8 cellular contexts compared by ENCODE assay signal in the genomic region with DNA sequence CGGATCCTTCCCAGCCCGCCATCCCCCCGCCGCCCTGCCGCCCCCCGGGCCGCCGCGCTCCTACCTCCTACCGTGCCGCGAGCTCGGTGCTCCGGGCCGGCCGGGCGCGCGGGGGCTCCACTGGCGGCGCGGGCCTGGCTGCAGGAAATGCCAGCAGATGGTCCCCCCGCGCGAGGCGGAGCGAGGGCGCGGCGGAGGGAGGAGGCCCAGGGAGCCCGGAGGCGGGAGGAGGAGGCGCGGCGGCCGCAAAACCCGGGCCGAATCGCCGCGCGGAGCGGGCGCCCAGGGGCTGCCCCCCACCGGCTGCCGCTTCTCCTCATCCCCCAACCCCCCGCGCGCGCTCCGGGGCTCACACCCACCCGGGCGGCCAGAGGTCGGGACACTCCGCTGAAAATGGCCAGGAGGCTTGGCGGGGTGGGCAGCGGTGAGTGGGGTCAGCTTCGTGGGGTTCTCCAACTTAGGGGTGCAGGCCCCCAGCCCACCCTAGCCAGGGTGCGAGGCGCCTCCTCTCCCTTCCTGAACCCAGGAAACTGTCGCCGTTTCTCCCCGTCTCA. TPM values are rescaled to one million over a fixed set of nuclear protein-coding genes. Genes with fewer than 3 reads are reported as not detected.
DNase-seq lines count a peak whose midpoint lies in the region.

A gene with protein sequence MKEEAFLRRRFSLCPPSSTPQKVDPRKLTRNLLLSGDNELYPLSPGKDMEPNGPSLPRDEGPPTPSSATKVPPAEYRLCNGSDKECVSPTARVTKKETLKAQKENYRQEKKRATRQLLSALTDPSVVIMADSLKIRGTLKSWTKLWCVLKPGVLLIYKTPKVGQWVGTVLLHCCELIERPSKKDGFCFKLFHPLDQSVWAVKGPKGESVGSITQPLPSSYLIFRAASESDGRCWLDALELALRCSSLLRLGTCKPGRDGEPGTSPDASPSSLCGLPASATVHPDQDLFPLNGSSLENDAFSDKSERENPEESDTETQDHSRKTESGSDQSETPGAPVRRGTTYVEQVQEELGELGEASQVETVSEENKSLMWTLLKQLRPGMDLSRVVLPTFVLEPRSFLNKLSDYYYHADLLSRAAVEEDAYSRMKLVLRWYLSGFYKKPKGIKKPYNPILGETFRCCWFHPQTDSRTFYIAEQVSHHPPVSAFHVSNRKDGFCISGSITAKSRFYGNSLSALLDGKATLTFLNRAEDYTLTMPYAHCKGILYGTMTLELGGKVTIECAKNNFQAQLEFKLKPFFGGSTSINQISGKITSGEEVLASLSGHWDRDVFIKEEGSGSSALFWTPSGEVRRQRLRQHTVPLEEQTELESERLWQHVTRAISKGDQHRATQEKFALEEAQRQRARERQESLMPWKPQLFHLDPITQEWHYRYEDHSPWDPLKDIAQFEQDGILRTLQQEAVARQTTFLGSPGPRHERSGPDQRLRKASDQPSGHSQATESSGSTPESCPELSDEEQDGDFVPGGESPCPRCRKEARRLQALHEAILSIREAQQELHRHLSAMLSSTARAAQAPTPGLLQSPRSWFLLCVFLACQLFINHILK (minus strand): TSS at position 159 of the 554 bp plus-strand sequence. CDS start 36,162 bp downstream, outside the sequence.

- H3K9me3 ChIP-seq in GM23248 (ENCODE audit: low read depth) (no peaks in the 10 kb centered on the region), NT2/D1 (ENCODE audit: insufficient read depth, low read length) (no peaks in the 10 kb centered on the region), muscle layer of duodenum (ENCODE audit: control insufficient read depth in 1 of 2, low read length in 2 of 2) (no peaks in the 10 kb centered on the region)

- peaks cover 31% of the 10 kb centered on the region for H3K4me1 ChIP-seq in GM23248 (ENCODE audit: insufficient read depth)
- peaks cover 45% of the 10 kb centered on the region for H3K4me1 ChIP-seq in NT2/D1 (ENCODE audit: insufficient read depth, insufficient read length)
- H3K4me1 ChIP-seq in muscle layer of duodenum (ENCODE audit: control insufficient read depth in 1 of 2, insufficient read depth in 2 of 2, low read length in 2 of 2): peaks cover 18 to 48% of the 10 kb centered on the region in 2 donors

- H4K20me1 ChIP-seq in GM23248 (ENCODE audit: insufficient read depth): no peaks in the 10 kb centered on the region

- DNase-seq in GM23248 (peak; percentile 85), NT2/D1 (ENCODE audit: low read depth, low spot score) (no peak), activated gamma-delta T cell (lab: John Stamatoyannopoulos, UW) (peak; percentile 47), fibroblast of peridontal ligament (ENCODE audit: extremely low read depth) (peak; percentile 43), NCI-H774 (lab: John Stamatoyannopoulos, UW) (no peak), NCI-H1694 (lab: John Stamatoyannopoulos, UW) (no peak)
- DNase-seq in stimulated activated naive CD4-positive, alpha-beta T cell treated with Interleukin-2 at 50 U/mL for 16 hours (lab: John Stamatoyannopoulos, UW): peak; percentile 22

- H3F3A ChIP-seq in GM23248 (ENCODE audit: insufficient read depth): 0 out of 2 replicates have a peak, but pooled peaks cover 4% of the 10 kb centered on the region

- H3K27ac ChIP-seq in GM23248: no peak within 1 kb of the TSS
- H3K27ac ChIP-seq in muscle layer of duodenum (ENCODE audit: low read length): peak within 1 kb of the TSS; percentile 45

- H3K9ac ChIP-seq in GM23248: peak within 1 kb of the TSS; percentile 86
- H3K9ac ChIP-seq in NT2/D1 (ENCODE audit: insufficient read length, low read depth): peak within 1 kb of the TSS; percentile 94

- H3K27me3 ChIP-seq in GM23248 (replicated peaks; ENCODE audit: insufficient read depth) (no peaks in the 10 kb centered on the region), NT2/D1 (ENCODE audit: insufficient read depth, insufficient read length) (peaks cover 23% of the 10 kb centered on the region), muscle layer of duodenum (ENCODE audit: low read depth, low read length) (no peaks in the 10 kb centered on the region)

- in situ Hi-C loops in GM23248 (cut with MboI): no loop called here

- H3K9me2 ChIP-seq in GM23248 (ENCODE audit: insufficient read depth): no peaks in the 10 kb centered on the region

- WGBS in GM23248 (ENCODE audit: low coverage in 1 of 2, low lambda C conversion rate in 2 of 2, missing lambda C conversion rate in 2 of 2), 2 experiments: 1% methylated on average over 31 to 45 of the region's 63 CpGs

- peak within 1 kb of the TSS; percentile 82 for H3K4me3 ChIP-seq in GM23248
- peak within 1 kb of the TSS; percentile 82 for H3K4me3 ChIP-seq in NT2/D1 (ENCODE audit: insufficient read length, low read depth)
- H3K4me3 ChIP-seq in muscle layer of duodenum (ENCODE audit: low read depth in 1 of 2, low read length in 2 of 2): peak within 1 kb of the TSS; percentile 87

- H3K79me2 ChIP-seq in GM23248 (ENCODE audit: insufficient read depth): peaks cover 40% of the 10 kb centered on the region

- peak within 1 kb of the TSS; percentile 85 for H2AFZ ChIP-seq in GM23248

- H3K36me3 ChIP-seq in GM23248 (ENCODE audit: low read depth): no peaks in the 10 kb centered on the region
- H3K36me3 ChIP-seq in NT2/D1 (ENCODE audit: insufficient read depth, insufficient read length, low read length): peaks cover 12% of the 10 kb centered on the region
- no peaks in the 10 kb centered on the region for H3K36me3 ChIP-seq in muscle layer of duodenum (ENCODE audit: control insufficient read depth in 1 of 2, insufficient read depth in 2 of 2, low read length in 2 of 2)

- H3K4me2 ChIP-seq in GM23248 (ENCODE audit: unreplicated experiment): peak within 1 kb of the TSS; percentile 81

RNA-seq across cellular contexts. Expression of the gene that starts here (rescaled TPM):
- total RNA-seq in GM23248 (2014; rRNA removed; shearing (Covaris generic)): 47.6 and 57.6 TPM in 2 replicates
- 25.3 and 27.9 TPM in 2 replicates for polyA plus RNA-seq in GM23248 (2016; fragmentation: Nextera tagmentation; extraction: Ambion mirVana)

Comparison
In these comparisons a context has a peak if more than half of its experiments do, and no peak if none do; other contexts are left out.
1. DNase-seq: peak in GM23248 (single experiment), activated gamma-delta T cell (single experiment), fibroblast of peridontal ligament (single experiment) and stimulated activated naive CD4-positive, alpha-beta T cell treated with Interleukin-2 at 50 U/mL for 16 hours (single experiment); none in NT2/D1 (single experiment), NCI-H774 (single experiment) and NCI-H1694 (single experiment).
2. Peak in every context shown above with its lines, with median percentiles within 50 percentile points of each other: H3K4me3 ChIP-seq.